ENCODE assay signal across 20 cellular contexts in genomic region chrX:56789518-56790070, GRCh38.
"Had no signal": no experiment of that assay in that cellular context is flagged by ENCODE, and none has a peak within 500 bp of the region (broad histone marks: within the 10 kb centered on the region; RNA-seq: fewer than 3 reads in every experiment).

No MANE protein-coding gene starts in this region.

- DNase-seq: activated CD4-positive, alpha-beta T cell treated with anti-CD3 and anti-CD28 coated beads for 1 hour; activated CD4-positive, alpha-beta T cell treated with anti-CD3 and anti-CD28 coated beads, Interleukin-2, amount 50 U/mL, for 48 hours; activated naive CD4-positive, alpha-beta T cell treated with Interleukin-2 at 50 U/mL for 16 hours; activated naive CD8-positive, alpha-beta T cell treated with anti-CD3 and anti-CD28 coated beads, Interleukin-2, amount 10 ng/mL, durations not matched to agents 7 days and 5 days; central memory CD4-positive, alpha-beta T cell; effector CD8-positive, alpha-beta T cell; kidney glomerular epithelial cell; left ventricle myocardium inferior; mammary epithelial cell; stimulated activated naive B cell treated with anti-CD40 and anti-IgM and Interleukin-4, amounts not matched to agents 10 μg/mL and 1 μg/mL and 100 μg/mL, for 72 hours had no signal

- H3K36me3 ChIP-seq: gastroesophageal sphincter, left ventricle myocardium inferior, thyroid gland, WERI-Rb-1 had no signal

- H3K27ac Mint-ChIP-seq: activated T-helper 1 cell treated with anti-CD3 and anti-CD28 coated beads, Interleukin-12 subunit alpha, Interleukin-12 subunit beta, Interleukin-2, Interleukin-4 antibody, amounts not matched to agents 30 ng/mL and 10 ng/mL and 1 ng/mL, durations not matched to agents 14 hours and 24 hours and 36 hours; brain; dendritic cell treated with granulocyte-macrophage colony-stimulating factor and Interleukin-4, amounts not matched to agents 40 ng/mL and 50 ng/mL, for 4 days had no signal

- H3K27me3 Mint-ChIP-seq: activated naive CD8-positive, alpha-beta T cell treated with anti-CD3 and anti-CD28 coated beads, Interleukin-2, amount 10 ng/mL, durations not matched to agents 7 days and 5 days; brain; dendritic cell treated with granulocyte-macrophage colony-stimulating factor and Interleukin-4, amounts not matched to agents 40 ng/mL and 50 ng/mL, for 4 days; stimulated activated naive B cell treated with anti-CD40 and anti-IgM and Interleukin-4, amounts not matched to agents 10 μg/mL and 1 μg/mL and 100 μg/mL, for 72 hours had no signal

- H3K27me3 ChIP-seq: gastroesophageal sphincter, heart left ventricle, thyroid gland had no signal

- H3K4me1 ChIP-seq: gastroesophageal sphincter, left ventricle myocardium inferior, psoas muscle had no signal

- H3K9me3 ChIP-seq: gastroesophageal sphincter, heart left ventricle, left ventricle myocardium inferior, psoas muscle, thyroid gland had no signal

- H3K4me3 ChIP-seq: gastroesophageal sphincter, left ventricle myocardium inferior, psoas muscle, SK-N-MC, thyroid gland had no signal

- H3K9me3 Mint-ChIP-seq: activated naive CD8-positive, alpha-beta T cell treated with anti-CD3 and anti-CD28 coated beads, Interleukin-2, amount 10 ng/mL, durations not matched to agents 7 days and 5 days; activated T-helper 1 cell treated with anti-CD3 and anti-CD28 coated beads, Interleukin-12 subunit alpha, Interleukin-12 subunit beta, Interleukin-2, Interleukin-4 antibody, amounts not matched to agents 30 ng/mL and 10 ng/mL and 1 ng/mL, durations not matched to agents 14 hours and 24 hours and 36 hours; dendritic cell treated with granulocyte-macrophage colony-stimulating factor and Interleukin-4, amounts not matched to agents 40 ng/mL and 50 ng/mL, for 4 days; stimulated activated naive B cell treated with anti-CD40 and anti-IgM and Interleukin-4, amounts not matched to agents 10 μg/mL and 1 μg/mL and 100 μg/mL, for 72 hours had no signal

- H3K4me1 Mint-ChIP-seq: brain had no signal

- H3K4me3 Mint-ChIP-seq: activated naive CD8-positive, alpha-beta T cell treated with anti-CD3 and anti-CD28 coated beads, Interleukin-2, amount 10 ng/mL, durations not matched to agents 7 days and 5 days; activated T-helper 1 cell treated with anti-CD3 and anti-CD28 coated beads, Interleukin-12 subunit alpha, Interleukin-12 subunit beta, Interleukin-2, Interleukin-4 antibody, amounts not matched to agents 30 ng/mL and 10 ng/mL and 1 ng/mL, durations not matched to agents 14 hours and 24 hours and 36 hours; brain; dendritic cell treated with granulocyte-macrophage colony-stimulating factor and Interleukin-4, amounts not matched to agents 40 ng/mL and 50 ng/mL, for 4 days; stimulated activated naive B cell treated with anti-CD40 and anti-IgM and Interleukin-4, amounts not matched to agents 10 μg/mL and 1 μg/mL and 100 μg/mL, for 72 hours had no signal

- H3K27ac ChIP-seq: heart left ventricle, left ventricle myocardium inferior, psoas muscle, SK-N-MC, thyroid gland had no signal

- ATAC-seq: esophagus mucosa; stimulated activated naive B cell treated with anti-CD40 and anti-IgM and Interleukin-4, amounts not matched to agents 10 μg/mL and 1 μg/mL and 100 μg/mL, for 72 hours had no signal
